ENCODE assay signal across 8 cellular contexts in the genomic region with DNA sequence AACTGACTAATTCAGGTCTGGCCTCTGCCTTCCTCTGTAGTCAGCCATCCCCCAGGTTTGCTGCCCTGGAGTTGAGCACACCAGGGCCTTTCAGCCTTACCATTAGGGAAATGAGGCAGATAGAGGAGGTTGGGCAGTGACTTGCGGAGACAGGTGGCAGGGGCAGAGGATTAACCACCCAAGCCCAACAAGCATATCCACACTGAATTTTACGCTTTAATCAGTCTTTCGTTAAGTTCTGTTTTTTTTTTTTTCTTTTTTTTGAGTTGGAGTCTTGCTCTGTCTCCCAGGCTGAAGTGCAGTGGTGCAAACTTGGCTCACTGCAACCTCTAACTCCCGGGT.
A peak's percentile ranks its signal among the peaks of the same experiment; 100 is the strongest.
DNase-seq lines count a peak whose midpoint lies in the region; ATAC-seq and TF ChIP-seq lines count a peak whose summit lies in the region.

No MANE protein-coding gene starts in this region.

- no peak overlapping the region for H2BK15ac ChIP-seq in mesenchymal stem cell (ENCODE audit: low read depth, poor library complexity, severe bottlenecking)

- no peak overlapping the region for H2BK12ac ChIP-seq in mesenchymal stem cell (ENCODE audit: low read length in 2 of 2)

- H3K36me3 ChIP-seq in Peyer's patch: no peaks in the 10 kb centered on the region
- no peaks in the 10 kb centered on the region for H3K36me3 ChIP-seq in mesenchymal stem cell (ENCODE audit: control insufficient read depth in 1 of 2, insufficient read depth in 2 of 2, low read depth in 1 of 2, low read length in 2 of 2)

- H3K4ac ChIP-seq in mesenchymal stem cell (ENCODE audit: low read depth in 1 of 2, low read length in 2 of 2): no peak overlapping the region

- H3K4me3 ChIP-seq in Peyer's patch (no peak overlapping the region), mesenchymal stem cell (ENCODE audit: insufficient read depth in 1 of 2, low read depth in 1 of 2, low read length in 2 of 2) (no peak overlapping the region)

- peak; percentile 65 for ATAC-seq in GM19043 (IDR thresholded peaks at IDR 0.05; ENCODE audit: low read depth, unreplicated experiment)
- peak; percentile 63 for ATAC-seq in HG02884 (IDR thresholded peaks at IDR 0.05; ENCODE audit: unreplicated experiment)

- no peak for TF ChIP-seq POLR2A in Peyer's patch (IDR thresholded peaks at IDR 0.05)

- H3K9me3 ChIP-seq in Peyer's patch (no peaks in the 10 kb centered on the region), mesenchymal stem cell (ENCODE audit: control insufficient read depth, low read length) (no peaks in the 10 kb centered on the region)

- H3K27me3 ChIP-seq in Peyer's patch: no peaks in the 10 kb centered on the region
- no peaks in the 10 kb centered on the region for H3K27me3 ChIP-seq in mesenchymal stem cell (ENCODE audit: control insufficient read depth in 1 of 2, insufficient read depth in 1 of 2, low read length in 2 of 2)

- 88% methylated on average over 3 of the region's 4 CpGs for WGBS in mesenchymal stem cell

- H3K4me2 ChIP-seq in mesenchymal stem cell (ENCODE audit: low read length, poor library complexity, severe bottlenecking): no peak overlapping the region

- H3K79me1 ChIP-seq in mesenchymal stem cell (replicated peaks; ENCODE audit: low read length, poor library complexity, severe bottlenecking): peaks cover 13% of the 10 kb centered on the region

- H3K18ac ChIP-seq in mesenchymal stem cell (ENCODE audit: low read depth in 1 of 2, low read length in 2 of 2): no peak overlapping the region

- no peak for TF ChIP-seq CTCF in Peyer's patch (IDR thresholded peaks at IDR 0.05)

- H2AK5ac ChIP-seq in mesenchymal stem cell (ENCODE audit: low read length, severe bottlenecking): peak overlapping the region; percentile 43

- intact Hi-C loops in cardiac septum (cut with DNase I): no loop called here

- H3K14ac ChIP-seq in mesenchymal stem cell (ENCODE audit: low read length in 2 of 2): peak overlapping the region in 1 of 2 experiments; percentile 7

- H3K9ac ChIP-seq in mesenchymal stem cell (ENCODE audit: low read length): no peak overlapping the region

- H3K23ac ChIP-seq in mesenchymal stem cell (ENCODE audit: low read length in 2 of 2): no peak overlapping the region

- H4K91ac ChIP-seq in mesenchymal stem cell (ENCODE audit: low read length): no peak overlapping the region

- H3K4me1 ChIP-seq in Peyer's patch: peaks cover 6 to 44% (median 20%) of the 10 kb centered on the region in 4 donors
- H3K4me1 ChIP-seq in mesenchymal stem cell (ENCODE audit: control insufficient read depth, insufficient read depth, low read depth, low read length): peaks cover 11% of the 10 kb centered on the region

- DNase-seq in Peyer's patch (peak in 2 of 3 donors; percentile 74 to 75), mesenchymal stem cell (no peak), RKO (ENCODE audit: low spot score) (no peak), cardiac septum (ENCODE audit: low spot score) (no peak), NCI-H1105 treated with DMSO at 0.1 percent for 48 hours (lab: John Stamatoyannopoulos, UW) (no peak), NCI-H524 (lab: John Stamatoyannopoulos, UW) (no peak)

- no peak overlapping the region for H2BK120ac ChIP-seq in mesenchymal stem cell (ENCODE audit: low read depth, low read length)

- no peak overlapping the region for H4K8ac ChIP-seq in mesenchymal stem cell (ENCODE audit: low read length)

- H3K27ac ChIP-seq in Peyer's patch (peak overlapping the region in 2 of 4 donors; percentile 64 to 97), mesenchymal stem cell (ENCODE audit: low read length, poor library complexity, severe bottlenecking) (no peak overlapping the region)

- no peak overlapping the region for H2AFZ ChIP-seq in mesenchymal stem cell (ENCODE audit: low read depth, low read length)

- no peak overlapping the region for H2BK5ac ChIP-seq in mesenchymal stem cell (ENCODE audit: low read depth, low read length, poor library complexity, severe bottlenecking)

Comparison
In these comparisons a context has a peak if more than half of its experiments do, and no peak if none do; other contexts are left out.
1. DNase-seq: peak in Peyer's patch (2 of 3); none in mesenchymal stem cell (single experiment), RKO (single experiment), cardiac septum (single experiment), NCI-H1105 treated with DMSO at 0.1 percent for 48 hours (single experiment) and NCI-H524 (0 of 2).